Comparison of ENCODE assay signal across 8 cellular contexts in the genomic region with DNA sequence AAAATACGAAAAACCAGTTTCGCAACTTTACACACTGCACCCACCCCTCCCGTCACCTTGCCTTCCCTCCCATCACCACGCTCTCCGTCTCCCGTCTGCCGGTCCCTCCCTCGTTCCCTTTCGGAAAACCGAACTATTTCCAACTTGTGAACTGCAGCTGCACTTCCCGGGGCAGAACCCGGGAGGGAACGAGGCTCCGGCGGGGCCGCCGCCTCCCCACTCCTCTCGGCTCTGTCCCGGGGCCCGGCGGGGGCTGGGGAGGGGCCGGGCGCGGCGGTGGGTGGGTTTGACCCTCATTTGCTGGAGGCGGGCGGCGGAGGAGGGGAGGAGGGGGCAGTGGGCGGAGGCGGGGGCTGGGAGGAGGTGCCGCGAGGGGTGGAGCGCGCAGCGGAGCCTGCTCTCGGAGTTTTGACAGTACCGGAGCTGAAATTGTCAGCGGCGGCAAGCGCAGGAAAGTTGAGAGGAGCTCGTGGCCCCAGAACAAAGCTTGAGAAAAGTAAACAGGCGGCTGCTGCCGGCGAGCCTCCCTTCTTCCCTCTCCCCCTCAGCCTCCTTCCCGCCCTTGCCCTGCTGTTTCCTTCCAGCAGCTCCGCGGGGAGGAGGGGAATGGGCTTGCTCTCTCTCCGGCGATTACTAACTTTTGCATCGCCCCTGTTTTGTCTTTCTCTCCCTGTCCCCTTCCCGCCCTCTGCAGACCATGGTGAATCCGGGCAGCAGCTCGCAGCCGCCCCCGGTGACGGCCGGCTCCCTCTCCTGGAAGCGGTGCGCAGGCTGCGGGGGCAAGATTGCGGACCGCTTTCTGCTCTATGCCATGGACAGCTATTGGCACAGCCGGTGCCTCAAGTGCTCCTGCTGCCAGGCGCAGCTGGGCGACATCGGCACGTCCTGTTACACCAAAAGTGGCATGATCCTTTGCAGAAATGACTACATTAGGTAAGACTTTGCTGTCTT. TPM values are rescaled to one million over a fixed set of nuclear protein-coding genes. Genes with fewer than 3 reads are reported as not detected.
DNase-seq lines count a peak whose midpoint lies in the region; TF ChIP-seq lines count a peak whose summit lies in the region.

No MANE protein-coding gene starts in this region.

- peaks cover 40 to 53% (median 49%) of the 10 kb centered on the region in 10 experiments for H3K4me1 ChIP-seq in BLaER1 treated with 17β-estradiol and CSF1 and Interleukin-3, amounts not matched to agents 10 nM and 100 nM
- H3K4me1 ChIP-seq in iPS DF 6.9 (ENCODE audit: control insufficient read depth, insufficient read depth, low read length): peaks cover 2% of the 10 kb centered on the region; the same call in 1 of the 2 replicates

- no peaks in the 10 kb centered on the region for H3K9me3 ChIP-seq in BLaER1 treated with 17β-estradiol and CSF1 and Interleukin-3, amounts not matched to agents 10 nM and 100 nM (replicated peaks in 1 of 11)
- no peaks in the 10 kb centered on the region for H3K9me3 ChIP-seq in iPS DF 6.9 (ENCODE audit: control insufficient read depth, insufficient read depth, low read length)

- peak overlapping the region in 10 of 11 experiments; percentile 23 to 97 (median 94); a peak in 19 of 22 replicates for H3K27ac ChIP-seq in BLaER1 treated with 17β-estradiol and CSF1 and Interleukin-3, amounts not matched to agents 10 nM and 100 nM
- no peak overlapping the region for H3K27ac ChIP-seq in iPS DF 6.9 (ENCODE audit: low read length)

- DNase-seq in GM19238 (ENCODE audit: insufficient read length, low spot score) (peak; percentile 50), LoVo (ENCODE audit: low spot score) (peak; percentile 65), T-helper 22 cell (ENCODE audit: low read depth) (peak; percentile 72), iPS DF 6.9 (ENCODE audit: low read depth, low spot score) (peak; percentile 63), retinal pigment epithelial cell (ENCODE audit: low read depth) (no peak), A172 (ENCODE audit: low spot score) (no peak)

- H3K4me3 ChIP-seq in BLaER1 treated with 17β-estradiol and CSF1 and Interleukin-3, amounts not matched to agents 10 nM and 100 nM: peak overlapping the region; percentile 69 to 87 (median 77)
- peak overlapping the region; percentile 58; the same call in 1 of the 2 replicates for H3K4me3 ChIP-seq in iPS DF 6.9 (ENCODE audit: low read length)
- H3K4me3 ChIP-seq in retinal pigment epithelial cell (ENCODE audit: low read length): peak overlapping the region; percentile 59

- no CpG with 5 or more reads among the region's 67 CpGs for WGBS in iPS DF 6.9 (ENCODE audit: insufficient coverage, insufficient read length)

- peaks cover 23% of the 10 kb centered on the region for H3K36me3 Mint-ChIP-seq in brain

- H3K27ac Mint-ChIP-seq in brain: peak overlapping the region; percentile 87 to 99 (median 96)

- peaks cover 11 to 51% (median 28%) of the 10 kb centered on the region in 11 experiments; a peak in 21 of 22 replicates for H4K20me1 ChIP-seq in BLaER1 treated with 17β-estradiol and CSF1 and Interleukin-3, amounts not matched to agents 10 nM and 100 nM

- H3K4me2 ChIP-seq in BLaER1 treated with 17β-estradiol and CSF1 and Interleukin-3, amounts not matched to agents 10 nM and 100 nM: peak overlapping the region; percentile 90 to 99 (median 96)

- peaks cover 57% of the 10 kb centered on the region for H3K4me1 Mint-ChIP-seq in brain

- no peaks in the 10 kb centered on the region for H3K9me3 Mint-ChIP-seq in brain

- H3K27me3 Mint-ChIP-seq in brain: peaks cover 10% of the 10 kb centered on the region

- H3K9ac ChIP-seq in BLaER1 treated with 17β-estradiol and CSF1 and Interleukin-3, amounts not matched to agents 10 nM and 100 nM: peak overlapping the region; percentile 66 to 97 (median 95); a peak in 21 of 22 replicates

- TF ChIP-seq CTCF in brain (conservative IDR thresholded peaks at IDR 0.05): peak in 1 of 2 experiments; percentile 21
- no peak for TF ChIP-seq CTCF in retinal pigment epithelial cell (conservative IDR thresholded peaks at IDR 0.05; ENCODE audit: low read depth, low read length)

- peak overlapping the region; percentile 87 to 98 (median 96) for H3K4me3 Mint-ChIP-seq in brain

- peaks cover 0 to 28% (median 21%) of the 10 kb centered on the region in 11 experiments; a peak in 17 of 22 replicates for H3K36me3 ChIP-seq in BLaER1 treated with 17β-estradiol and CSF1 and Interleukin-3, amounts not matched to agents 10 nM and 100 nM
- no peaks in the 10 kb centered on the region; the same call in 1 of the 2 replicates for H3K36me3 ChIP-seq in iPS DF 6.9 (ENCODE audit: control insufficient read depth, insufficient read depth, low read length)

- no peaks in the 10 kb centered on the region for H3K27me3 ChIP-seq in BLaER1 treated with 17β-estradiol and CSF1 and Interleukin-3, amounts not matched to agents 10 nM and 100 nM
- no peaks in the 10 kb centered on the region for H3K27me3 ChIP-seq in iPS DF 6.9 (ENCODE audit: control insufficient read depth, insufficient read depth, low read length)

RNA-seq across cellular contexts. Expression of a gene that starts 2.9 kb away (rescaled TPM):
- polyA plus RNA-seq in brain (ENCODE audit: insufficient read depth, low read depth, low replicate concordance): 200 TPM
- total RNA-seq in A172 (2014; rRNA removed; shearing (Covaris generic)): 40.0 and 55.3 TPM in 2 replicates

Comparison
In these comparisons a context has a peak if more than half of its experiments do, and no peak if none do; other contexts are left out.
1. DNase-seq: peak in GM19238 (single experiment), LoVo (single experiment), T-helper 22 cell (single experiment) and iPS DF 6.9 (single experiment); none in retinal pigment epithelial cell (single experiment) and A172 (single experiment).
2. Peak in every context shown above with its lines, with median percentiles within 50 percentile points of each other: H3K4me3 ChIP-seq.